Comparison of ENCODE assay signal across 2 cellular contexts in the genomic region with DNA sequence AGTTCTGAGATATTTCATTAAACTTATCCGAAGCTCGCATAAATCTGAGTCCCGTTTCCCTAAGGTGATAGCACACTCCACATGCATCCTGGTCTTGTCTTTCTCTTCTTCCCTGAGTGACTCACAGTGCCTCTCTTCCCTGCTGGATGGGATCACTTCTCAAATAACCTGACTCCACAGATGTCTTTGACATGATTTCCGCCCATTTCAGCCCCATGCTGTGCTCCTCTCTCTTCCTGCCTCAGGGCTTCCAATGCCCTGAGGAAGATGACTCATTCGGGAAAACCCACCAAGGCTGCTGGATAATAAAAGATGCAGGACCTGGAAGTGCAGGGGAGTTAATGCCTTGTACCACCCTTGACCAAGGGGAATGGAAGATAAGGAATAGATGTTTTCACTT.
TF ChIP-seq lines count a peak whose summit lies in the region.

No MANE protein-coding gene starts in this region.

TF ChIP-seq in GM23338, 12 proteins besides CTCF, POLR2A, EP300 and RAD21:
- TF ChIP-seq STAT1 (IDR thresholded peaks at IDR 0.05; ENCODE audit: unreplicated experiment) (no peak), ETS1 (IDR thresholded peaks at IDR 0.05) (no peak), ZNF114 (CRISPR knock-in tag; IDR thresholded peaks at IDR 0.05) (no peak), EZH2phosphoT487 (IDR thresholded peaks at IDR 0.05; ENCODE audit: unreplicated experiment) (no peak), NANOG (IDR thresholded peaks at IDR 0.05; ENCODE audit: borderline replicate concordance) (no peak), POLR2AphosphoS5 (IDR thresholded peaks at IDR 0.05; ENCODE audit: low read depth) (no peak)
- TF ChIP-seq, protein P1, sequence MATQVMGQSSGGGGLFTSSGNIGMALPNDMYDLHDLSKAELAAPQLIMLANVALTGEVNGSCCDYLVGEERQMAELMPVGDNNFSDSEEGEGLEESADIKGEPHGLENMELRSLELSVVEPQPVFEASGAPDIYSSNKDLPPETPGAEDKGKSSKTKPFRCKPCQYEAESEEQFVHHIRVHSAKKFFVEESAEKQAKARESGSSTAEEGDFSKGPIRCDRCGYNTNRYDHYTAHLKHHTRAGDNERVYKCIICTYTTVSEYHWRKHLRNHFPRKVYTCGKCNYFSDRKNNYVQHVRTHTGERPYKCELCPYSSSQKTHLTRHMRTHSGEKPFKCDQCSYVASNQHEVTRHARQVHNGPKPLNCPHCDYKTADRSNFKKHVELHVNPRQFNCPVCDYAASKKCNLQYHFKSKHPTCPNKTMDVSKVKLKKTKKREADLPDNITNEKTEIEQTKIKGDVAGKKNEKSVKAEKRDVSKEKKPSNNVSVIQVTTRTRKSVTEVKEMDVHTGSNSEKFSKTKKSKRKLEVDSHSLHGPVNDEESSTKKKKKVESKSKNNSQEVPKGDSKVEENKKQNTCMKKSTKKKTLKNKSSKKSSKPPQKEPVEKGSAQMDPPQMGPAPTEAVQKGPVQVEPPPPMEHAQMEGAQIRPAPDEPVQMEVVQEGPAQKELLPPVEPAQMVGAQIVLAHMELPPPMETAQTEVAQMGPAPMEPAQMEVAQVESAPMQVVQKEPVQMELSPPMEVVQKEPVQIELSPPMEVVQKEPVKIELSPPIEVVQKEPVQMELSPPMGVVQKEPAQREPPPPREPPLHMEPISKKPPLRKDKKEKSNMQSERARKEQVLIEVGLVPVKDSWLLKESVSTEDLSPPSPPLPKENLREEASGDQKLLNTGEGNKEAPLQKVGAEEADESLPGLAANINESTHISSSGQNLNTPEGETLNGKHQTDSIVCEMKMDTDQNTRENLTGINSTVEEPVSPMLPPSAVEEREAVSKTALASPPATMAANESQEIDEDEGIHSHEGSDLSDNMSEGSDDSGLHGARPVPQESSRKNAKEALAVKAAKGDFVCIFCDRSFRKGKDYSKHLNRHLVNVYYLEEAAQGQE (IDR thresholded peaks at IDR 0.05; ENCODE audit: unreplicated experiment), result no peak
- TF ChIP-seq, protein P2, sequence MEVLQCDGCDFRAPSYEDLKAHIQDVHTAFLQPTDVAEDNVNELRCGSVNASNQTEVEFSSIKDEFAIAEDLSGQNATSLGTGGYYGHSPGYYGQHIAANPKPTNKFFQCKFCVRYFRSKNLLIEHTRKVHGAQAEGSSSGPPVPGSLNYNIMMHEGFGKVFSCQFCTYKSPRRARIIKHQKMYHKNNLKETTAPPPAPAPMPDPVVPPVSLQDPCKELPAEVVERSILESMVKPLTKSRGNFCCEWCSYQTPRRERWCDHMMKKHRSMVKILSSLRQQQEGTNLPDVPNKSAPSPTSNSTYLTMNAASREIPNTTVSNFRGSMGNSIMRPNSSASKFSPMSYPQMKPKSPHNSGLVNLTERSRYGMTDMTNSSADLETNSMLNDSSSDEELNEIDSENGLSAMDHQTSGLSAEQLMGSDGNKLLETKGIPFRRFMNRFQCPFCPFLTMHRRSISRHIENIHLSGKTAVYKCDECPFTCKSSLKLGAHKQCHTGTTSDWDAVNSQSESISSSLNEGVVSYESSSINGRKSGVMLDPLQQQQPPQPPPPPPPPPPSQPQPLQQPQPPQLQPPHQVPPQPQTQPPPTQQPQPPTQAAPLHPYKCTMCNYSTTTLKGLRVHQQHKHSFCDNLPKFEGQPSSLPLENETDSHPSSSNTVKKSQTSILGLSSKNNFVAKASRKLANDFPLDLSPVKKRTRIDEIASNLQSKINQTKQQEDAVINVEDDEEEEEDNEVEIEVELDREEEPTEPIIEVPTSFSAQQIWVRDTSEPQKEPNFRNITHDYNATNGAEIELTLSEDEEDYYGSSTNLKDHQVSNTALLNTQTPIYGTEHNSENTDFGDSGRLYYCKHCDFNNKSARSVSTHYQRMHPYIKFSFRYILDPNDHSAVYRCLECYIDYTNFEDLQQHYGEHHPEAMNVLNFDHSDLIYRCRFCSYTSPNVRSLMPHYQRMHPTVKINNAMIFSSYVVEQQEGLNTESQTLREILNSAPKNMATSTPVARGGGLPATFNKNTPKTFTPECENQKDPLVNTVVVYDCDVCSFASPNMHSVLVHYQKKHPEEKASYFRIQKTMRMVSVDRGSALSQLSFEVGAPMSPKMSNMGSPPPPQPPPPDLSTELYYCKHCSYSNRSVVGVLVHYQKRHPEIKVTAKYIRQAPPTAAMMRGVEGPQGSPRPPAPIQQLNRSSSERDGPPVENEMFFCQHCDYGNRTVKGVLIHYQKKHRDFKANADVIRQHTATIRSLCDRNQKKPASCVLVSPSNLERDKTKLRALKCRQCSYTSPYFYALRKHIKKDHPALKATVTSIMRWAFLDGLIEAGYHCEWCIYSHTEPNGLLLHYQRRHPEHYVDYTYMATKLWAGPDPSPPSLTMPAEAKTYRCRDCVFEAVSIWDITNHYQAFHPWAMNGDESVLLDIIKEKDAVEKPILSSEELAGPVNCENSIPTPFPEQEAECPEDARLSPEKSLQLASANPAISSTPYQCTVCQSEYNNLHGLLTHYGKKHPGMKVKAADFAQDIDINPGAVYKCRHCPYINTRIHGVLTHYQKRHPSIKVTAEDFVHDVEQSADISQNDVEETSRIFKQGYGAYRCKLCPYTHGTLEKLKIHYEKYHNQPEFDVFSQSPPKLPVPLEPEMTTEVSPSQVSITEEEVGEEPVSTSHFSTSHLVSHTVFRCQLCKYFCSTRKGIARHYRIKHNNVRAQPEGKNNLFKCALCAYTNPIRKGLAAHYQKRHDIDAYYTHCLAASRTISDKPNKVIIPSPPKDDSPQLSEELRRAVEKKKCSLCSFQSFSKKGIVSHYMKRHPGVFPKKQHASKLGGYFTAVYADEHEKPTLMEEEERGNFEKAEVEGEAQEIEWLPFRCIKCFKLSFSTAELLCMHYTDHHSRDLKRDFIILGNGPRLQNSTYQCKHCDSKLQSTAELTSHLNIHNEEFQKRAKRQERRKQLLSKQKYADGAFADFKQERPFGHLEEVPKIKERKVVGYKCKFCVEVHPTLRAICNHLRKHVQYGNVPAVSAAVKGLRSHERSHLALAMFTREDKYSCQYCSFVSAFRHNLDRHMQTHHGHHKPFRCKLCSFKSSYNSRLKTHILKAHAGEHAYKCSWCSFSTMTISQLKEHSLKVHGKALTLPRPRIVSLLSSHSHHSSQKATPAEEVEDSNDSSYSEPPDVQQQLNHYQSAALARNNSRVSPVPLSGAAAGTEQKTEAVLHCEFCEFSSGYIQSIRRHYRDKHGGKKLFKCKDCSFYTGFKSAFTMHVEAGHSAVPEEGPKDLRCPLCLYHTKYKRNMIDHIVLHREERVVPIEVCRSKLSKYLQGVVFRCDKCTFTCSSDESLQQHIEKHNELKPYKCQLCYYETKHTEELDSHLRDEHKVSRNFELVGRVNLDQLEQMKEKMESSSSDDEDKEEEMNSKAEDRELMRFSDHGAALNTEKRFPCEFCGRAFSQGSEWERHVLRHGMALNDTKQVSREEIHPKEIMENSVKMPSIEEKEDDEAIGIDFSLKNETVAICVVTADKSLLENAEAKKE (CRISPR knock-in tag; IDR thresholded peaks at IDR 0.05), result no peak

TF ChIP-seq in H1, 55 proteins besides CTCF, POLR2A, EP300 and RAD21:
- TF ChIP-seq POU5F1 (IDR thresholded peaks at IDR 0.05; ENCODE audit: low read depth, low read length) (no peak), SP1 (IDR thresholded peaks at IDR 0.05; ENCODE audit: low read depth, low read length) (no peak), JUN (IDR thresholded peaks at IDR 0.05; ENCODE audit: low read depth, low read length) (0 out of 2 replicates have a peak, but pooled peaks have one; percentile 25), JUND (IDR thresholded peaks at IDR 0.05; ENCODE audit: low read length) (peak; percentile 83), EGR1 (IDR thresholded peaks at IDR 0.05; ENCODE audit: borderline replicate concordance, low read depth, low read length) (no peak)
